Comparison of ENCODE assay signal across 8 cellular contexts in the genomic region with DNA sequence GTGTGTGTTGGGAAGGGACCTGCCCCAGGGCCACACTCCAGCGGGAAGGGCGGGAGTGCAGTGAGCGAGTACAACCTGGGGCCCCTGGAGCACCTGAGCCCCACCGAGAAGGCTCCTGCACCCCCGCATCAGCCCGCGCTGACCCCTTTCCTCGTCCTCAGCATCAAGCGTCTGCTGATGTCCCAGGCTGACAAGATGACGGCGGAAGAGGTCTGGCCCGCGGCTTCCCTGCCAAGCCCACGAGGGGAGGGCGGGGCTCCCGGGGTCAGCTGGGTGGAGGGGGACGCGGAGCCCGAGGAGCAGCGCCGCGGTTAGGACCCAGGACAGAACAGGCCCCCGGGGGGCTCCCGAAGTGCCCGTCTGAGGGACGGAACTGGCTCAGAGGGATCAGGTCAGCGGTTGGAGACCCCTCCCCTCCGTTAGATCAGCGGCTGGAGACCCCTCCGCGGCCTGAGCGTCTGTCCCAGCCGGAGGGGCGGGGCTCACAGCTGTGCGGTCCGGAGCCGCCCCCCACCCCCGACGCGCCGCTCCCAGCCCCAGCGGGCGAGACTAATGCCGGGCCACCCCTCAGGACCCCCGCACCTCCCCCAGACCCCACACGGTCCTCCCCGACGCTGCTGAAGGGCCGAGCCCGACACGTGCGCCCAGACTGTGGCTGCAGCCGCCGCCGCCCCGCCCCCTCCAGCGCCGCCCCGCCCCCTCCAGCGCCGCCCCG. TPM values are rescaled to one million over a fixed set of nuclear protein-coding genes. Genes with fewer than 3 reads are reported as not detected.
DNase-seq lines count a peak whose midpoint lies in the region; ATAC-seq and TF ChIP-seq lines count a peak whose summit lies in the region.

No MANE protein-coding gene starts in this region.

- TF ChIP-seq CTCF in epithelial cell of proximal tubule (conservative IDR thresholded peaks at IDR 0.05; ENCODE audit: low read depth, low read length) (no peak), natural killer cell (IDR thresholded peaks at IDR 0.05) (no peak)

- intact Hi-C loops in activated CD4-positive, alpha-beta memory T cell treated with anti-CD3 and anti-CD28 coated beads for 36 hours (cut with micrococcal nuclease), result no loop called here
- intact Hi-C loops in natural killer cell (cut with micrococcal nuclease), result loop anchor here (2.0 kb wide), 1 partner anchor 24 kb away; the partner anchor contains the start of gene PCGF3

- DNase-seq in CD4-positive, CD25-positive, alpha-beta regulatory T cell, result peak; percentile 44 to 57 (median 52)
- DNase-seq in activated CD4-positive, alpha-beta memory T cell treated with anti-CD3 and anti-CD28 coated beads for 36 hours, result peak; percentile 65
- DNase-seq in epithelial cell of proximal tubule (ENCODE audit: low read depth) (no peak), natural killer cell (peak; percentile 67), cortex of kidney (lab: John Stamatoyannopoulos, UW) (no peak)

- H3K4me1 ChIP-seq in CD4-positive, CD25-positive, alpha-beta regulatory T cell (ENCODE audit: control insufficient read depth, insufficient read depth, low read length, poor library complexity, severe bottlenecking), result peaks cover 13% of the 10 kb centered on the region

- H3K36me3 ChIP-seq in CD4-positive, CD25-positive, alpha-beta regulatory T cell (ENCODE audit: control insufficient read depth, insufficient read depth, low read length), result no peaks in the 10 kb centered on the region

- H3K4me3 ChIP-seq in CD4-positive, CD25-positive, alpha-beta regulatory T cell (ENCODE audit: low read depth, low read length), result no peak overlapping the region
- H3K4me3 ChIP-seq in epithelial cell of proximal tubule (ENCODE audit: low read depth, low read length), result peak overlapping the region; percentile 53

- peak overlapping the region; percentile 41 for H3K27ac ChIP-seq in CD4-positive, CD25-positive, alpha-beta regulatory T cell (ENCODE audit: insufficient read depth, low read length, poor library complexity, severe bottlenecking)

- H3K4me1 Mint-ChIP-seq in CD4-positive, CD25-positive, alpha-beta regulatory T cell, result peaks cover 0 to 18% (median 1%) of the 10 kb centered on the region in 4 donors
- H3K4me1 Mint-ChIP-seq in activated CD4-positive, alpha-beta memory T cell treated with anti-CD3 and anti-CD28 coated beads for 36 hours (ENCODE audit: low read depth), result peaks cover 8% of the 10 kb centered on the region
- H3K4me1 Mint-ChIP-seq in natural killer cell, result peaks cover 11 to 27% of the 10 kb centered on the region in 2 donors

- no peaks in the 10 kb centered on the region for H3K9me3 Mint-ChIP-seq in CD4-positive, CD25-positive, alpha-beta regulatory T cell
- no peaks in the 10 kb centered on the region for H3K9me3 Mint-ChIP-seq in activated CD4-positive, alpha-beta memory T cell treated with anti-CD3 and anti-CD28 coated beads for 36 hours
- no peaks in the 10 kb centered on the region for H3K9me3 Mint-ChIP-seq in natural killer cell

- peak overlapping the region in 2 of 3 donors; percentile 17 to 43 for H3K27ac Mint-ChIP-seq in CD4-positive, CD25-positive, alpha-beta regulatory T cell
- H3K27ac Mint-ChIP-seq in activated CD4-positive, alpha-beta memory T cell treated with anti-CD3 and anti-CD28 coated beads for 36 hours, result no peak overlapping the region
- H3K27ac Mint-ChIP-seq in natural killer cell, result peak overlapping the region; percentile 90

- ATAC-seq in CD4-positive, CD25-positive, alpha-beta regulatory T cell (ENCODE audit: low read depth in 2 of 2), result peak; percentile 24 to 47
- ATAC-seq in HG03342 (IDR thresholded peaks at IDR 0.05; ENCODE audit: unreplicated experiment) (peak; percentile 25), natural killer cell (peak; percentile 80 to 88 (median 85)), HG03196 (IDR thresholded peaks at IDR 0.05; ENCODE audit: unreplicated experiment) (no peak), GM19395 (IDR thresholded peaks at IDR 0.05; ENCODE audit: unreplicated experiment) (no peak)

- peaks cover 6% of the 10 kb centered on the region for H3K27me3 Mint-ChIP-seq in CD4-positive, CD25-positive, alpha-beta regulatory T cell
- peaks cover 4% of the 10 kb centered on the region for H3K27me3 Mint-ChIP-seq in activated CD4-positive, alpha-beta memory T cell treated with anti-CD3 and anti-CD28 coated beads for 36 hours
- H3K27me3 Mint-ChIP-seq in natural killer cell (ENCODE audit: low read depth in 2 of 2), result no peaks in the 10 kb centered on the region

- H3K27me3 ChIP-seq in CD4-positive, CD25-positive, alpha-beta regulatory T cell (ENCODE audit: control insufficient read depth, insufficient read depth, low read length), result no peaks in the 10 kb centered on the region

- no peaks in the 10 kb centered on the region for H3K36me3 Mint-ChIP-seq in CD4-positive, CD25-positive, alpha-beta regulatory T cell
- H3K36me3 Mint-ChIP-seq in activated CD4-positive, alpha-beta memory T cell treated with anti-CD3 and anti-CD28 coated beads for 36 hours, result no peaks in the 10 kb centered on the region
- no peaks in the 10 kb centered on the region for H3K36me3 Mint-ChIP-seq in natural killer cell

- no peaks in the 10 kb centered on the region for H3K9me3 ChIP-seq in CD4-positive, CD25-positive, alpha-beta regulatory T cell (ENCODE audit: control insufficient read depth in 2 of 2, low read length in 2 of 2)

- POLR2A ChIA-PET in activated CD4-positive, alpha-beta memory T cell treated with anti-CD3 and anti-CD28 coated beads for 36 hours (lab: Charles Lee), result no interaction called here

- H3K4me3 Mint-ChIP-seq in CD4-positive, CD25-positive, alpha-beta regulatory T cell, result peak overlapping the region; percentile 64 to 88 (median 68)
- H3K4me3 Mint-ChIP-seq in activated CD4-positive, alpha-beta memory T cell treated with anti-CD3 and anti-CD28 coated beads for 36 hours, result peak overlapping the region; percentile 12
- peak overlapping the region; percentile 69 for H3K4me3 Mint-ChIP-seq in natural killer cell

- CTCF ChIA-PET in activated CD4-positive, alpha-beta memory T cell treated with anti-CD3 and anti-CD28 coated beads for 36 hours (lab: Charles Lee), result no interaction called here

RNA-seq across cellular contexts. Expression of gene MYL5, which starts 6.7 kb away (rescaled TPM):
- 13.9 TPM for total RNA-seq in CD4-positive, CD25-positive, alpha-beta regulatory T cell
- 1 to 10 TPM; 3.3 to 4.8 (median 4.6) TPM for polyA plus RNA-seq in CD4-positive, CD25-positive, alpha-beta regulatory T cell
- 10 to 100 TPM; 12.4 to 13.0 TPM for total RNA-seq in activated CD4-positive, alpha-beta memory T cell treated with anti-CD3 and anti-CD28 coated beads for 36 hours
- 4.0 and 6.3 TPM in 2 replicates for total RNA-seq in epithelial cell of proximal tubule
- total RNA-seq in natural killer cell, result 10 to 100 TPM; 23.4 to 39.5 (median 30.1) TPM

RNA-seq across cellular contexts. Expression of gene ATP5ME, which starts 7.0 kb away (rescaled TPM):
- total RNA-seq in CD4-positive, CD25-positive, alpha-beta regulatory T cell, result 123 TPM
- 100 to 1,000 TPM; 386 to 442 (median 418) TPM for polyA plus RNA-seq in CD4-positive, CD25-positive, alpha-beta regulatory T cell
- total RNA-seq in activated CD4-positive, alpha-beta memory T cell treated with anti-CD3 and anti-CD28 coated beads for 36 hours, result 100 to 1,000 TPM; 245 to 254 TPM
- total RNA-seq in epithelial cell of proximal tubule (138 and 192 TPM in 2 replicates), natural killer cell (100 to 1,000 TPM; 114 to 140 (median 136) TPM)

RNA-seq across cellular contexts. Expression of gene SLC49A3, which starts 7.9 kb away (rescaled TPM):
- 2.6 TPM for total RNA-seq in CD4-positive, CD25-positive, alpha-beta regulatory T cell
- under 1 TPM; 0.32 to 0.84 (median 0.59) TPM for polyA plus RNA-seq in CD4-positive, CD25-positive, alpha-beta regulatory T cell
- total RNA-seq in activated CD4-positive, alpha-beta memory T cell treated with anti-CD3 and anti-CD28 coated beads for 36 hours, result under 1 TPM in 1 of 2 experiments, not detected in 1; 0.19 TPM
- 2.9 and 4.1 TPM in 2 replicates for total RNA-seq in epithelial cell of proximal tubule
- total RNA-seq in natural killer cell, result 10 to 100 TPM; 10.0 to 14.9 (median 10.4) TPM

RNA-seq across cellular contexts. Expression of gene PCGF3, which starts 24.5 kb away (rescaled TPM):
- 71.8 TPM for total RNA-seq in CD4-positive, CD25-positive, alpha-beta regulatory T cell
- polyA plus RNA-seq in CD4-positive, CD25-positive, alpha-beta regulatory T cell, result 1 to 10 TPM; 3.2 to 6.1 (median 4.6) TPM
- 10 to 100 TPM; 27.8 to 29.3 TPM for total RNA-seq in activated CD4-positive, alpha-beta memory T cell treated with anti-CD3 and anti-CD28 coated beads for 36 hours
- total RNA-seq in epithelial cell of proximal tubule, result 34.6 and 35.2 TPM in 2 replicates
- total RNA-seq in natural killer cell, result 100 to 1,000 TPM in 1 of 3 donors, 10 to 100 TPM in 2; 71.2 to 101 (median 97.2) TPM

RNA-seq across cellular contexts. Expression of gene PDE6B, which starts 55.7 kb away (rescaled TPM):
- 12.3 TPM for total RNA-seq in CD4-positive, CD25-positive, alpha-beta regulatory T cell
- 10 to 100 TPM; 13.6 to 19.8 (median 16.4) TPM for polyA plus RNA-seq in CD4-positive, CD25-positive, alpha-beta regulatory T cell
- total RNA-seq in activated CD4-positive, alpha-beta memory T cell treated with anti-CD3 and anti-CD28 coated beads for 36 hours, result 10 to 100 TPM; 16.1 to 22.9 TPM
- total RNA-seq in epithelial cell of proximal tubule (4.1 and 5.7 TPM in 2 replicates), natural killer cell (10 to 100 TPM; 15.8 to 18.8 (median 17.2) TPM)

Comparison
In these comparisons a context has a peak if more than half of its experiments do, and no peak if none do; other contexts are left out.
1. ATAC-seq: peak in CD4-positive, CD25-positive, alpha-beta regulatory T cell (2 of 2), HG03342 (single experiment) and natural killer cell (3 of 3); none in HG03196 (single experiment) and GM19395 (single experiment).
2. DNase-seq: peak in CD4-positive, CD25-positive, alpha-beta regulatory T cell (3 of 3), activated CD4-positive, alpha-beta memory T cell treated with anti-CD3 and anti-CD28 coated beads for 36 hours (single experiment) and natural killer cell (single experiment); none in epithelial cell of proximal tubule (single experiment) and cortex of kidney (single experiment).
3. H3K4me3 Mint-ChIP-seq: peak in every context shown above with its lines; median percentile 69 in natural killer cell; 68 in CD4-positive, CD25-positive, alpha-beta regulatory T cell; 12 in activated CD4-positive, alpha-beta memory T cell treated with anti-CD3 and anti-CD28 coated beads for 36 hours.